ENCODE assay signal across 12 cellular contexts in genomic region chr2:39403311-39403710, GRCh38. TPM values are rescaled to one million over a fixed set of nuclear protein-coding genes. Genes with fewer than 3 reads are reported as not detected.
DNase-seq lines count a peak whose midpoint lies in the region; ATAC-seq and TF ChIP-seq lines count a peak whose summit lies in the region.
"Had no signal": no experiment of that assay in that cellular context is flagged by ENCODE, and none has a peak within 500 bp of the region (broad histone marks: within the 10 kb centered on the region; RNA-seq: fewer than 3 reads in every experiment).

No MANE protein-coding gene starts in this region.

- H2AFZ ChIP-seq in OCI-LY7 (ENCODE audit: low read length), result no peak overlapping the region

- DNase-seq in Right ventricle myocardium superior (no peak), right atrium auricular region (ENCODE audit: low spot score) (no peak), OCI-LY7 (ENCODE audit: low spot score) (no peak), right cardiac atrium (no peak), upper lobe of left lung (no peak)
- DNase-seq in activated CD8-positive, alpha-beta memory T cell treated with anti-CD3 and anti-CD28 coated beads, Interleukin-2, amount 50 U/mL, for 4 hours, result no peak
- no peak for DNase-seq in stimulated activated CD8-positive, alpha-beta memory T cell treated with anti-CD3 and anti-CD28 coated beads, Interleukin-4, amount 100 ng/mL, for 48 hours
- DNase-seq: activated CD4-positive, alpha-beta T cell treated with anti-CD3 and anti-CD28 coated beads, Interleukin-2, amount 50 U/mL, for 48 hours; effector CD4-positive, alpha-beta T cell; NCI-H510A; testis had no signal

- 53% methylated on average over 4 of the region's 4 CpGs for WGBS in right cardiac atrium
- 66% methylated on average over 4 of the region's 4 CpGs for WGBS in upper lobe of left lung, 2 donors

- H3K4me3 ChIP-seq in right atrium auricular region, result no peak overlapping the region
- H3K4me3 ChIP-seq in OCI-LY7 (ENCODE audit: low read depth, low read length, poor library complexity, severe bottlenecking), result no peak overlapping the region
- no peak overlapping the region for H3K4me3 ChIP-seq in right cardiac atrium (ENCODE audit: low read length)
- H3K4me3 ChIP-seq in upper lobe of left lung, result no peak overlapping the region
- H3K4me3 ChIP-seq: testis had no signal

- H3K36me3 ChIP-seq in right atrium auricular region (no peaks in the 10 kb centered on the region), OCI-LY7 (ENCODE audit: insufficient read depth, low read length) (no peaks in the 10 kb centered on the region), upper lobe of left lung (no peaks in the 10 kb centered on the region)

- H3K9me3 ChIP-seq in right atrium auricular region (no peaks in the 10 kb centered on the region), OCI-LY7 (ENCODE audit: low read length) (no peaks in the 10 kb centered on the region), right cardiac atrium (ENCODE audit: control insufficient read depth, low read length) (no peaks in the 10 kb centered on the region), upper lobe of left lung (no peaks in the 10 kb centered on the region)
- H3K9me3 ChIP-seq: testis had no signal

- intact Hi-C loops in Right ventricle myocardium superior (cut with DNase I), result no loop called here
- intact Hi-C loops in OCI-LY7 (cut with micrococcal nuclease; ENCODE audit: unreplicated experiment), result no loop called here
- intact Hi-C loops in right cardiac atrium (cut with DNase I), result no loop called here

- POLR2A ChIA-PET in OCI-LY7 (lab: Charles Lee), result no interaction called here

- H3K9me2 ChIP-seq in OCI-LY7 (ENCODE audit: insufficient read depth, low read length), result no peaks in the 10 kb centered on the region

- peaks cover 0 to 83% of the 10 kb centered on the region in 2 donors for H3K4me1 ChIP-seq in right atrium auricular region
- H3K4me1 ChIP-seq in OCI-LY7 (ENCODE audit: insufficient read depth, low read length, poor library complexity, severe bottlenecking), result peaks cover 41% of the 10 kb centered on the region
- peaks cover 30% of the 10 kb centered on the region for H3K4me1 ChIP-seq in right cardiac atrium (ENCODE audit: control insufficient read depth, insufficient read depth, low read length)
- peaks cover 11 to 60% (median 39%) of the 10 kb centered on the region in 4 donors for H3K4me1 ChIP-seq in upper lobe of left lung

- TF ChIP-seq EP300 in upper lobe of left lung (IDR thresholded peaks at IDR 0.05), result no peak

- H3K27ac ChIP-seq in right atrium auricular region (no peak overlapping the region), OCI-LY7 (ENCODE audit: low read depth, low read length, poor library complexity, severe bottlenecking) (no peak overlapping the region), right cardiac atrium (ENCODE audit: low read length) (no peak overlapping the region), upper lobe of left lung (no peak overlapping the region)
- H3K27ac ChIP-seq: testis had no signal

- H3K79me2 ChIP-seq in OCI-LY7 (ENCODE audit: insufficient read depth, low read depth, low read length), result peaks cover 35% of the 10 kb centered on the region

- BruUV-seq in OCI-LY7 (replicated peaks; lab: Mats Ljungman, UMichigan), result no TSS peak

- TF ChIP-seq POLR2A in upper lobe of left lung (IDR thresholded peaks at IDR 0.05), result no peak

- no peak for TF ChIP-seq CTCF in right atrium auricular region (IDR thresholded peaks at IDR 0.05)
- TF ChIP-seq CTCF in OCI-LY7 (conservative IDR thresholded peaks at IDR 0.05; ENCODE audit: low read length), result no peak
- TF ChIP-seq CTCF in upper lobe of left lung (IDR thresholded peaks at IDR 0.05), result no peak

- H3K4me2 ChIP-seq in OCI-LY7 (ENCODE audit: low read length), result peak overlapping the region; percentile 48

- H3K27me3 ChIP-seq in right atrium auricular region, result no peaks in the 10 kb centered on the region
- no peaks in the 10 kb centered on the region for H3K27me3 ChIP-seq in right cardiac atrium (ENCODE audit: control insufficient read depth, insufficient read depth)
- H3K27me3 ChIP-seq in upper lobe of left lung, result no peaks in the 10 kb centered on the region
- H3K27me3 ChIP-seq: testis had no signal

- 0 out of 2 replicates have a peak, but pooled peaks cover 4% of the 10 kb centered on the region for H4K20me1 ChIP-seq in OCI-LY7 (ENCODE audit: insufficient read depth, low read length)

- CTCF ChIA-PET in OCI-LY7 (lab: Charles Lee; ENCODE audit: unreplicated experiment), result no interaction called here

- ATAC-seq in Right ventricle myocardium superior (ENCODE audit: poor library complexity), result peak; percentile 62
- peak; percentile 19 to 73 for ATAC-seq in right cardiac atrium
- ATAC-seq in upper lobe of left lung (ENCODE audit: low FRiP score in 2 of 2), result peak; percentile 32 to 46
- no peak for ATAC-seq in GM21528 (IDR thresholded peaks at IDR 0.05; ENCODE audit: low FRiP score, unreplicated experiment)

RNA-seq across cellular contexts. Expression of gene MAP4K3, which starts 33.8 kb away (rescaled TPM):
- 37.8 TPM for total RNA-seq in Right ventricle myocardium superior
- 10 to 100 TPM; 26.2 to 28.9 TPM for total RNA-seq in right atrium auricular region
- 10.7 and 12.4 TPM in 2 replicates for total RNA-seq in OCI-LY7 (2014; rRNA removed; shearing (Covaris generic))
- 17.5 and 19.1 TPM in 2 replicates for total RNA-seq in OCI-LY7 (2022)
- 10 to 100 TPM; 39.3 to 50.0 (median 43.5) TPM for total RNA-seq in right cardiac atrium
- 18.7 TPM for polyA plus RNA-seq in right cardiac atrium
- total RNA-seq in upper lobe of left lung, result 10 to 100 TPM; 29.8 to 83.6 (median 51.1) TPM
